Comparison of ENCODE assay signal across 2 cellular contexts in genomic region chr7:17947606-17948005, GRCh38.
A peak's percentile ranks its signal among the peaks of the same experiment; 100 is the strongest.
TF ChIP-seq lines count a peak whose summit lies in the region.

No MANE protein-coding gene starts in this region.

TF ChIP-seq in liver, 16 proteins besides CTCF, POLR2A, EP300 and RAD21:
- TF ChIP-seq YY1 (IDR thresholded peaks at IDR 0.05) (peak; percentile 11), GABPA (IDR thresholded peaks at IDR 0.05 in 1 of 2, conservative IDR thresholded peaks at IDR 0.05 in 1 of 2) (no peak), ZBTB33 (IDR thresholded peaks at IDR 0.05) (no peak), RXRA (IDR thresholded peaks at IDR 0.05) (no peak), MAX (IDR thresholded peaks at IDR 0.05) (no peak)

TF ChIP-seq in HepG2, 621 proteins besides CTCF, POLR2A, EP300 and RAD21:
- no peak for TF ChIP-seq ZBTB20 (CRISPR knock-in tag; IDR thresholded peaks at IDR 0.05; ENCODE audit: borderline replicate concordance, low read depth)
- no peak for TF ChIP-seq ATF6 (CRISPR knock-in tag; conservative IDR thresholded peaks at IDR 0.05)
- TF ChIP-seq ELF3 (CRISPR knock-in tag; IDR thresholded peaks at IDR 0.05) = no peak
- no peak for TF ChIP-seq ZNF660 (CRISPR knock-in tag; IDR thresholded peaks at IDR 0.05; ENCODE audit: borderline replicate concordance, low read depth)
- no peak for TF ChIP-seq SNAPC5 (CRISPR knock-in tag; IDR thresholded peaks at IDR 0.05; ENCODE audit: borderline replicate concordance)
- no peak for TF ChIP-seq TFE3 (CRISPR knock-in tag; IDR thresholded peaks at IDR 0.05)
- TF ChIP-seq TSC22D2 (CRISPR knock-in tag; IDR thresholded peaks at IDR 0.05; ENCODE audit: borderline replicate concordance) = no peak
- no peak for TF ChIP-seq ZNF549 (CRISPR knock-in tag; IDR thresholded peaks at IDR 0.05)
- TF ChIP-seq ELF1 (CRISPR knock-in tag; IDR thresholded peaks at IDR 0.05) = no peak
- no peak for TF ChIP-seq ZNF354B (CRISPR knock-in tag; IDR thresholded peaks at IDR 0.05)
- no peak for TF ChIP-seq NR2F1 (CRISPR knock-in tag; IDR thresholded peaks at IDR 0.05)
- no peak for TF ChIP-seq CREBL2 (CRISPR knock-in tag; IDR thresholded peaks at IDR 0.05; ENCODE audit: borderline replicate concordance)
- no peak for TF ChIP-seq ATF5 (CRISPR knock-in tag; IDR thresholded peaks at IDR 0.05; ENCODE audit: low read depth)
- no peak for TF ChIP-seq SP5 (CRISPR knock-in tag; IDR thresholded peaks at IDR 0.05; ENCODE audit: borderline replicate concordance, low read depth)
- no peak for TF ChIP-seq SCMH1 (CRISPR knock-in tag; IDR thresholded peaks at IDR 0.05; ENCODE audit: borderline replicate concordance)
